In genomic region chr2:208415897-208416296, GRCh38 we compare ENCODE assay signal across 19 cellular contexts. TPM values are rescaled to one million over a fixed set of nuclear protein-coding genes. Genes with fewer than 3 reads are reported as not detected.
DNase-seq lines count a peak whose midpoint lies in the region; ATAC-seq and TF ChIP-seq lines count a peak whose summit lies in the region.
"Had no signal": no experiment of that assay in that cellular context is flagged by ENCODE, and none has a peak within 500 bp of the region (broad histone marks: within the 10 kb centered on the region; RNA-seq: fewer than 3 reads in every experiment).

No MANE protein-coding gene starts in this region.

- intact Hi-C loops in left colon (cut with DNase I, micrococcal nuclease) = no loop called here

- H3K27ac ChIP-seq in brain microvascular endothelial cell = no peak overlapping the region
- H3K27ac ChIP-seq: esophagus muscularis mucosa, hepatocyte had no signal

- H3K4me3 ChIP-seq in GM12865 (ENCODE audit: low read depth, low read length) (no peak overlapping the region), brain microvascular endothelial cell (ENCODE audit: low read depth, low read length) (no peak overlapping the region), MG63 (no peak overlapping the region)
- H3K4me3 ChIP-seq: esophagus muscularis mucosa, hepatocyte had no signal

- DNase-seq in GM12865 (ENCODE audit: low read depth) = peak; percentile 54
- no peak for DNase-seq in NCI-H1436 (lab: John Stamatoyannopoulos, UW)
- no peak for DNase-seq in brain microvascular endothelial cell
- DNase-seq in MG63 = no peak
- DNase-seq in left colon = no peak
- DNase-seq: ACHN; activated CD4-positive, CD25-positive, alpha-beta regulatory T cell treated with anti-CD3 and anti-CD28 coated beads, Interleukin-2, amount 50 U/mL, for 72 hours; activated T-cell treated with anti-CD3 and anti-CD28 coated beads, Interleukin-2, amount 50 U/mL, for 48 hours; left cardiac atrium; naive B cell; NCI-H1048; T-cell had no signal

- ATAC-seq in GM19035 (IDR thresholded peaks at IDR 0.05; ENCODE audit: unreplicated experiment) (peak; percentile 83), HG02588 (IDR thresholded peaks at IDR 0.05; ENCODE audit: unreplicated experiment) (peak; percentile 83), HG03175 (IDR thresholded peaks at IDR 0.05; ENCODE audit: unreplicated experiment) (peak; percentile 77), left colon (no peak)
- ATAC-seq: left cardiac atrium, T-cell had no signal

- TF ChIP-seq CTCF in GM12865 (IDR thresholded peaks at IDR 0.05; ENCODE audit: insufficient read depth, low read depth, low read length, missing control alignments) (no peak), brain microvascular endothelial cell (IDR thresholded peaks at IDR 0.05; ENCODE audit: low read depth, low read length, missing control alignments) (no peak)

- H3K9me3 ChIP-seq in MG63 = no peaks in the 10 kb centered on the region
- H3K9me3 ChIP-seq: esophagus muscularis mucosa had no signal

- H3K36me3 ChIP-seq in brain microvascular endothelial cell (replicated peaks) = no peaks in the 10 kb centered on the region
- H3K36me3 ChIP-seq in MG63 = no peaks in the 10 kb centered on the region
- H3K36me3 ChIP-seq: esophagus muscularis mucosa had no signal

- in situ Hi-C loops in brain microvascular endothelial cell (cut with HindIII; ENCODE audit: low pct_ligation_motif_present, low sequenced_read_pairs) = no loop called here

- H3K27me3 ChIP-seq in brain microvascular endothelial cell (replicated peaks) = no peaks in the 10 kb centered on the region
- H3K27me3 ChIP-seq in MG63 = no peaks in the 10 kb centered on the region; the same call in 1 of the 2 replicates
- H3K27me3 ChIP-seq: hepatocyte had no signal

RNA-seq across cellular contexts. Expression of gene PTH2R, which starts 9.3 kb away (rescaled TPM):
- not detected in 2 replicates for total RNA-seq in MG63 (2014; rRNA removed; shearing (Covaris generic); ENCODE audit: low replicate concordance)
- total RNA-seq in left colon = under 1 TPM in 1 of 2 donors, not detected in 1; 0.08 TPM
- total RNA-seq: hepatocyte, left cardiac atrium, NCI-H460, pulmonary artery endothelial cell had no signal
